ENCODE assay signal across 21 cellular contexts in the genomic region with DNA sequence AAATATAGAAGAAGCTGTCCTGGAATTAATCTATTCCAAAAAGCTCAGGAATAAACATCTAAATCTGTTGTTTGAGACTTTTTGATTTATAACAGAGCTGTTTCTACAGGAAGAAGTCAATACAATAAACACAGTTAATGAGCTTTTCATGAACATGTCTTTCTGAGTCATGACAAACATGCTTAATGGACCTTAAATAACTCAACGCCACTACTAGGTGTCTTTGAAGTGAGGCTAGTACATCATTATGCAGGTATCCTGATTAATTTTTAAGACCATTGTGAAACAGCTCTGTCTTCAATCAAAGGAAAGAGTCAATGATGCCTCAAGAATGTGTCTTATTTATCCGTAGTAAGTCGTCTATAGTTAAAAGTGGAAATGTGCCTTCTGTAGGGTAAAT.
"Had no signal": no experiment of that assay in that cellular context is flagged by ENCODE, and none has a peak within 500 bp of the region (broad histone marks: within the 10 kb centered on the region; RNA-seq: fewer than 3 reads in every experiment).

No MANE protein-coding gene starts in this region.

- DNase-seq: Kasumi-1, MM.1S, NCI-H1092 treated with DMSO at 0.1 percent for 48 hours, NCI-H146, NCI-H1694 treated with DMSO at 0.1 percent for 48 hours, NCI-H1930, NCI-H2081, NCI-H2107, NCI-H2171 treated with DMSO at 0.1 percent for 48 hours, NCI-H345, NCI-H510A, NCI-H524 treated with DMSO at 0.1 percent for 48 hours, NCI-H69, NCI-H82, Right ventricle myocardium superior, RPMI8226, SIG-M5, T-cell had no signal

- H3K4me3 Mint-ChIP-seq: IgD-negative memory B cell; T-cell; T-helper 1 cell treated with Interleukin-12 subunit alpha and Interleukin-12 subunit beta and Interleukin-4 antibody, amounts not matched to agents 30 μg/mL and 1 μg/mL, for 36 hours had no signal

- H3K9me3 Mint-ChIP-seq: IgD-negative memory B cell; T-cell; T-helper 1 cell treated with Interleukin-12 subunit alpha and Interleukin-12 subunit beta and Interleukin-4 antibody, amounts not matched to agents 30 μg/mL and 1 μg/mL, for 36 hours had no signal

- H3K27ac Mint-ChIP-seq: IgD-negative memory B cell; T-cell; T-helper 1 cell treated with Interleukin-12 subunit alpha and Interleukin-12 subunit beta and Interleukin-4 antibody, amounts not matched to agents 30 μg/mL and 1 μg/mL, for 36 hours had no signal

- H3K36me3 Mint-ChIP-seq: IgD-negative memory B cell, T-cell had no signal

- ATAC-seq: K562, T-cell had no signal

- H3K4me1 Mint-ChIP-seq: IgD-negative memory B cell, T-cell had no signal

- H3K27me3 Mint-ChIP-seq: IgD-negative memory B cell, T-cell had no signal
